ENCODE assay signal across 10 cellular contexts in genomic region chr10:83539528-83540308, GRCh38.
DNase-seq lines count a peak whose midpoint lies in the region; ATAC-seq and TF ChIP-seq lines count a peak whose summit lies in the region.
"Had no signal": no experiment of that assay in that cellular context is flagged by ENCODE, and none has a peak within 500 bp of the region (broad histone marks: within the 10 kb centered on the region; RNA-seq: fewer than 3 reads in every experiment).

No MANE protein-coding gene starts in this region.

- no peaks in the 10 kb centered on the region for H4K20me1 ChIP-seq in SK-N-SH (ENCODE audit: insufficient read depth)

- H3K79me2 ChIP-seq in SK-N-SH (ENCODE audit: insufficient read depth) = no peaks in the 10 kb centered on the region

- no peak for TF ChIP-seq RAD21 in SK-N-SH (IDR thresholded peaks at IDR 0.05; ENCODE audit: low read length)

- DNase-seq in NCI-H510A treated with DMSO at 0.1 percent for 48 hours (lab: John Stamatoyannopoulos, UW) (peak; percentile 49), NCI-H510A (lab: John Stamatoyannopoulos, UW) (no peak), HT1080 (ENCODE audit: low read depth) (peak; percentile 54), left ventricle myocardium superior (peak; percentile 81), ureter (ENCODE audit: low spot score) (peak; percentile 46), NOMO-1 treated with dmso at 0.1 percent for 144 hours (lab: John Stamatoyannopoulos, UW; ENCODE audit: unreplicated experiment) (no peak), SK-N-SH (no peak)
- no peak for DNase-seq in CD4-positive, alpha-beta T cell
- DNase-seq: activated naive CD8-positive, alpha-beta T cell treated with anti-CD3 and anti-CD28 coated beads, Interleukin-2, amount 10 ng/mL, durations not matched to agents 7 days and 5 days; KG1 had no signal

- no peak for TF ChIP-seq EP300 in SK-N-SH (IDR thresholded peaks at IDR 0.05; ENCODE audit: borderline replicate concordance in 1 of 2, low read depth in 1 of 2, low read length in 1 of 2)

- no peak overlapping the region for H3K4me3 Mint-ChIP-seq in CD4-positive, alpha-beta T cell
- H3K4me3 Mint-ChIP-seq: activated naive CD8-positive, alpha-beta T cell treated with anti-CD3 and anti-CD28 coated beads, Interleukin-2, amount 10 ng/mL, durations not matched to agents 7 days and 5 days had no signal

- H3K4me3 ChIP-seq in SK-N-SH (ENCODE audit: low read depth in 2 of 2, low read length in 1 of 2) = no peak overlapping the region

- H3K27me3 Mint-ChIP-seq in CD4-positive, alpha-beta T cell = no peaks in the 10 kb centered on the region
- H3K27me3 Mint-ChIP-seq: activated naive CD8-positive, alpha-beta T cell treated with anti-CD3 and anti-CD28 coated beads, Interleukin-2, amount 10 ng/mL, durations not matched to agents 7 days and 5 days had no signal

- peaks cover 2% of the 10 kb centered on the region for H3K9me3 Mint-ChIP-seq in CD4-positive, alpha-beta T cell
- H3K9me3 Mint-ChIP-seq: activated naive CD8-positive, alpha-beta T cell treated with anti-CD3 and anti-CD28 coated beads, Interleukin-2, amount 10 ng/mL, durations not matched to agents 7 days and 5 days had no signal

- 67% methylated on average over 2 of the region's 2 CpGs for WGBS in SK-N-SH (ENCODE audit: low lambda C conversion rate)

- H3K27ac ChIP-seq in CD4-positive, alpha-beta T cell (ENCODE audit: low read depth, low read length) = no peak overlapping the region
- no peak overlapping the region; a peak in 1 of 4 replicates for H3K27ac ChIP-seq in SK-N-SH (ENCODE audit: low read depth in 2 of 2, low read length in 1 of 2)

- H3K9me2 ChIP-seq in SK-N-SH = no peaks in the 10 kb centered on the region

- no peaks in the 10 kb centered on the region for H3K36me3 Mint-ChIP-seq in CD4-positive, alpha-beta T cell (ENCODE audit: low read depth)
- H3K36me3 Mint-ChIP-seq: activated naive CD8-positive, alpha-beta T cell treated with anti-CD3 and anti-CD28 coated beads, Interleukin-2, amount 10 ng/mL, durations not matched to agents 7 days and 5 days had no signal

- no peak for TF ChIP-seq CTCF in CD4-positive, alpha-beta T cell (IDR thresholded peaks at IDR 0.05)
- TF ChIP-seq CTCF in SK-N-SH (IDR thresholded peaks at IDR 0.05) = no peak

- H2AFZ ChIP-seq in SK-N-SH (ENCODE audit: low read depth) = no peak overlapping the region

- H3K4me1 Mint-ChIP-seq in CD4-positive, alpha-beta T cell (ENCODE audit: low read depth) = no peaks in the 10 kb centered on the region
- H3K4me1 Mint-ChIP-seq: activated naive CD8-positive, alpha-beta T cell treated with anti-CD3 and anti-CD28 coated beads, Interleukin-2, amount 10 ng/mL, durations not matched to agents 7 days and 5 days had no signal

- H3K27me3 ChIP-seq in CD4-positive, alpha-beta T cell (ENCODE audit: control insufficient read depth, insufficient read depth, low read length) = no peaks in the 10 kb centered on the region
- H3K27me3 ChIP-seq in SK-N-SH (ENCODE audit: insufficient read depth) = no peaks in the 10 kb centered on the region

- no peak overlapping the region for H3K4me2 ChIP-seq in SK-N-SH

- H3K27ac Mint-ChIP-seq in CD4-positive, alpha-beta T cell = no peak overlapping the region
- H3K27ac Mint-ChIP-seq: activated naive CD8-positive, alpha-beta T cell treated with anti-CD3 and anti-CD28 coated beads, Interleukin-2, amount 10 ng/mL, durations not matched to agents 7 days and 5 days had no signal

- no peaks in the 10 kb centered on the region for H3K9me3 ChIP-seq in CD4-positive, alpha-beta T cell (ENCODE audit: control insufficient read depth, low read length)
- H3K9me3 ChIP-seq in SK-N-SH = no peaks in the 10 kb centered on the region

- no peak overlapping the region for H3K9ac ChIP-seq in SK-N-SH

- ATAC-seq in left ventricle myocardium superior = peak; percentile 96
- ATAC-seq in CD4-positive, alpha-beta T cell (ENCODE audit: poor library complexity) = no peak

- H3F3A ChIP-seq in SK-N-SH (replicated peaks; ENCODE audit: insufficient read depth) = no peaks in the 10 kb centered on the region

- intact Hi-C loops in left ventricle myocardium superior (cut with micrococcal nuclease) = no loop called here
- intact Hi-C loops in CD4-positive, alpha-beta T cell (cut with DNase I, micrococcal nuclease) = no loop called here

- no peaks in the 10 kb centered on the region for H3K36me3 ChIP-seq in SK-N-SH (replicated peaks in 1 of 2; ENCODE audit: control insufficient read depth in 1 of 2, insufficient read depth in 2 of 2, low read length in 1 of 2)

- POLR2A ChIA-PET in CD4-positive, alpha-beta T cell (lab: Charles Lee) = no interaction called here
- POLR2A ChIA-PET in SK-N-SH (lab: Yijun Ruan, JAX) = no interaction called here

- peaks cover 0 to 4% of the 10 kb centered on the region in 2 experiments; a peak in 1 of 4 replicates for H3K4me1 ChIP-seq in SK-N-SH (ENCODE audit: control insufficient read depth in 1 of 2, insufficient read depth in 2 of 2, low read depth in 1 of 2, low read length in 1 of 2)

- CTCF ChIA-PET in CD4-positive, alpha-beta T cell (lab: Charles Lee) = interaction anchor here (1.5 kb wide), 1 partner anchor 12 kb away, joined by 3 read pairs; no protein-coding TSS in a partner anchor
- CTCF ChIA-PET in SK-N-SH (lab: Yijun Ruan, JAX) = interaction anchor here (1.6 to 2.1 kb wide), 2 partner anchors 17 to 332 kb away, joined by 3 to 6 read pairs; no protein-coding TSS in a partner anchor

TF ChIP-seq in SK-N-SH, 30 proteins besides CTCF, POLR2A, EP300 and RAD21:
- TF ChIP-seq FOSL2 (IDR thresholded peaks at IDR 0.05; ENCODE audit: borderline replicate concordance, low read depth) = no peak
- TF ChIP-seq RCOR1 (IDR thresholded peaks at IDR 0.05; ENCODE audit: low read length) = no peak
- TF ChIP-seq CHD2 (IDR thresholded peaks at IDR 0.05; ENCODE audit: low read length, partially characterized antibody) = no peak
- no peak for TF ChIP-seq YY1 (IDR thresholded peaks at IDR 0.05; ENCODE audit: low read depth)
- TF ChIP-seq ELF1 (IDR thresholded peaks at IDR 0.05) = no peak
- no peak for TF ChIP-seq POLR2AphosphoS5 (IDR thresholded peaks at IDR 0.05; ENCODE audit: low read depth, low read length)

Comparison
In these comparisons a context has a peak if more than half of its experiments do, and no peak if none do; other contexts are left out.
1. DNase-seq: peak in NCI-H510A treated with DMSO at 0.1 percent for 48 hours (single experiment), HT1080 (single experiment), left ventricle myocardium superior (single experiment) and ureter (single experiment); none in NCI-H510A (single experiment), NOMO-1 treated with dmso at 0.1 percent for 144 hours (single experiment), CD4-positive, alpha-beta T cell (0 of 10) and SK-N-SH (single experiment).